In the genomic region with DNA sequence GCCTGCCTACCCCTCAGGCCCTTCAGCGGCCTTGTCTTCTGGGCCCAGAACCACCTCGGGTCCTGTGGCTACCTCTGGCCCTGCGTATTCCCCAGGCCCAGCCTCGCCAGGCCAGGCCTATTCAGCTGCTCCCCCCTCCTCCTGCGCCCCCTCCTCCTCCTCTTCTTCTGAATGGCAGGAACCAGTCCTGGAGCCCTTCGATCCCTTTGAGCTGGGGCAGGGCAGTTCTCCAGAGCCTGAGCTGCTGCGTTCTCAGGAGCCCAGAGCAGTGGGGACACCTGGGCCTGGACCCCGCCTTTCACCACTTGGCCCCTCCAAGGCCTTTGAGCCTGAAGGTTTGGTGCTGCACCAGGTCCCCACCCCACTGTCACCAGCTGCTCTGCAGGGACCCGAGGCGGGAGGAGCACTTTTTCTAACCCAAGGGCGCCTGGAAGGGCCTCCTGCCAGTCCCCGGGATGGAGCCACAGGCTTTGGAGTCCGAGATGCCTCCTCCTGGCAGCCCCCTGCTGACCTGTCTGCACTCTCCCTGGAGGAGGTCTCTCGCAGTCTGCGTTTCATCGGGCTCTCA, we compare ENCODE assay signal across 19 cellular contexts. TPM values are rescaled to one million over a fixed set of nuclear protein-coding genes. Genes with fewer than 3 reads are reported as not detected.
A peak's percentile ranks its signal among the peaks of the same experiment; 100 is the strongest.
DNase-seq lines count a peak whose midpoint lies in the region; ATAC-seq, FAIRE-seq and TF ChIP-seq lines count a peak whose summit lies in the region.
"Had no signal": no experiment of that assay in that cellular context is flagged by ENCODE, and none has a peak within 500 bp of the region (broad histone marks: within the 10 kb centered on the region; RNA-seq: fewer than 3 reads in every experiment).

No MANE protein-coding gene starts in this region.

- 73% methylated on average over 13 of the region's 16 CpGs for WGBS in HepG2 (ENCODE audit: low lambda C conversion rate)
- whole genome bisulfite sequencing in right lobe of liver (ENCODE audit: insufficient coverage, low coverage, low lambda C conversion rate, missing lambda C conversion rate), result 93% methylated on average over 6 of the region's 16 CpGs

- TF ChIP-seq RAD21 in HepG2 (CRISPR knock-in tag; IDR thresholded peaks at IDR 0.05), result no peak

- POLR2A ChIA-PET in HepG2 (lab: Yijun Ruan, JAX), result no interaction called here
- POLR2A ChIA-PET in GM10248 (lab: Yijun Ruan, JAX), result no interaction called here

- CTCF ChIA-PET in HepG2 (lab: Yijun Ruan, JAX; ENCODE audit: low intra/inter-chr PET ratio, low total read pairs) (no interaction called here), GM10248 (lab: Yijun Ruan, JAX) (interaction anchor here (0.8 to 1.2 kb wide), 3 partner anchors 12 to 16 kb away, joined by 3 to 6 read pairs (median 3); no protein-coding TSS in a partner anchor)

- peaks cover 3% of the 10 kb centered on the region for H3K4me1 ChIP-seq in HepG2 (ENCODE audit: insufficient read depth, low read length)
- peaks cover 0 to 3% (median 0%) of the 10 kb centered on the region in 4 donors for H3K4me1 ChIP-seq in right lobe of liver

- TF ChIP-seq EP300 in HepG2 (IDR thresholded peaks at IDR 0.05; ENCODE audit: low read depth in 2 of 2, low read length in 2 of 2) (no peak), HepG2 (CRISPR knock-in tag; IDR thresholded peaks at IDR 0.05; ENCODE audit: borderline replicate concordance) (no peak)

- H3K4me3 ChIP-seq in HepG2 (replicated peaks in 1 of 3; ENCODE audit: insufficient read depth in 1 of 3, low read depth in 2 of 3, low read length in 3 of 3) (no peak overlapping the region), right lobe of liver (no peak overlapping the region)

- intact Hi-C loops in HepG2 (cut with micrococcal nuclease; ENCODE audit: unreplicated experiment), result no loop called here
- intact Hi-C loops in right lobe of liver (cut with DNase I), result no loop called here
- intact Hi-C loops in activated T-helper 1 cell treated with anti-CD3 and anti-CD28 coated beads, Interleukin-12 subunit alpha, Interleukin-12 subunit beta, Interleukin-2, Interleukin-4 antibody, amounts not matched to agents 30 ng/mL and 10 ng/mL and 1 ng/mL, durations not matched to agents 14 hours and 24 hours and 36 hours (cut with micrococcal nuclease), result no loop called here

- H3K9ac ChIP-seq in HepG2 (ENCODE audit: insufficient read depth, low read depth, low read length), result no peak overlapping the region

- TF ChIP-seq CTCF in HepG2 (CRISPR knock-in tag; IDR thresholded peaks at IDR 0.05), result no peak
- TF ChIP-seq CTCF in right lobe of liver (IDR thresholded peaks at IDR 0.05), result no peak
- TF ChIP-seq CTCF in GM10248 (IDR thresholded peaks at IDR 0.05; ENCODE audit: control extremely low read depth, extremely low read depth, low read depth, missing control alignments), result no peak
- no peak for TF ChIP-seq CTCF in chondrocyte (IDR thresholded peaks at IDR 0.05)

- FAIRE-seq in HepG2 (lab: Jason Lieb, UNC), result no peak
- FAIRE-seq: D721Med, H1, HTR-8/SVneo had no signal

- H3K36me3 Mint-ChIP-seq in activated T-helper 1 cell treated with anti-CD3 and anti-CD28 coated beads, Interleukin-12 subunit alpha, Interleukin-12 subunit beta, Interleukin-2, Interleukin-4 antibody, amounts not matched to agents 30 ng/mL and 10 ng/mL and 1 ng/mL, durations not matched to agents 14 hours and 24 hours and 36 hours (ENCODE audit: low read depth), result peaks cover 12% of the 10 kb centered on the region
- peaks cover 7% of the 10 kb centered on the region for H3K36me3 Mint-ChIP-seq in chondrocyte (ENCODE audit: low read depth)

- H3K79me2 ChIP-seq in HepG2 (ENCODE audit: insufficient read depth, low read length), result no peaks in the 10 kb centered on the region

- no peak overlapping the region for H3K4me2 ChIP-seq in HepG2 (ENCODE audit: low read depth, low read length)

- ATAC-seq in HepG2, result peak; percentile 12
- ATAC-seq in right lobe of liver, result no peak
- ATAC-seq in HG03565 (IDR thresholded peaks at IDR 0.05; ENCODE audit: unreplicated experiment), result no peak
- ATAC-seq: CD8-positive, alpha-beta T cell; HCT116 had no signal

- no peaks in the 10 kb centered on the region for H3K9me3 Mint-ChIP-seq in activated T-helper 1 cell treated with anti-CD3 and anti-CD28 coated beads, Interleukin-12 subunit alpha, Interleukin-12 subunit beta, Interleukin-2, Interleukin-4 antibody, amounts not matched to agents 30 ng/mL and 10 ng/mL and 1 ng/mL, durations not matched to agents 14 hours and 24 hours and 36 hours
- H3K9me3 Mint-ChIP-seq in chondrocyte (ENCODE audit: low read depth), result no peaks in the 10 kb centered on the region
- H3K9me3 Mint-ChIP-seq: CD8-positive, alpha-beta T cell had no signal

- H4K20me1 ChIP-seq in HepG2 (ENCODE audit: insufficient read depth, low read length), result no peaks in the 10 kb centered on the region

- no peak for TF ChIP-seq POLR2A in HepG2 (IDR thresholded peaks at IDR 0.05; ENCODE audit: insufficient read depth in 1 of 2, low read depth in 2 of 2, low read length in 2 of 2)
- TF ChIP-seq POLR2A in right lobe of liver (IDR thresholded peaks at IDR 0.05), result no peak

- DNase-seq in HepG2 (ENCODE audit: low spot score), result no peak
- no peak for DNase-seq in right lobe of liver
- no peak for DNase-seq in activated T-helper 1 cell treated with anti-CD3 and anti-CD28 coated beads, Interleukin-12 subunit alpha, Interleukin-12 subunit beta, Interleukin-2, Interleukin-4 antibody, amounts not matched to agents 30 ng/mL and 10 ng/mL and 1 ng/mL, durations not matched to agents 14 hours and 24 hours and 36 hours (ENCODE audit: low spot score)
- DNase-seq in mesenteric fat pad (ENCODE audit: low spot score), result peak; percentile 72
- no peak for DNase-seq in GM10248 (ENCODE audit: extremely low spot score)
- no peak for DNase-seq in chondrocyte (ENCODE audit: low spot score)
- DNase-seq: ACHN; C1 segment of cervical spinal cord; CD8-positive, alpha-beta T cell; COR-L47; DMS153; DND-41; GDM1 had no signal

- no TSS peak for BruUV-seq in HepG2 (replicated peaks; lab: Mats Ljungman, UMichigan)

- peaks cover 4% of the 10 kb centered on the region for H3K27me3 Mint-ChIP-seq in activated T-helper 1 cell treated with anti-CD3 and anti-CD28 coated beads, Interleukin-12 subunit alpha, Interleukin-12 subunit beta, Interleukin-2, Interleukin-4 antibody, amounts not matched to agents 30 ng/mL and 10 ng/mL and 1 ng/mL, durations not matched to agents 14 hours and 24 hours and 36 hours (ENCODE audit: insufficient read depth)
- no peaks in the 10 kb centered on the region for H3K27me3 Mint-ChIP-seq in chondrocyte (ENCODE audit: low read depth)

- H3K36me3 ChIP-seq in HepG2 (replicated peaks in 1 of 2; ENCODE audit: control insufficient read depth in 1 of 2, insufficient read depth in 2 of 2, low read length in 2 of 2), result peaks cover 5 to 19% of the 10 kb centered on the region in 2 experiments
- peaks cover 0 to 15% (median 6%) of the 10 kb centered on the region in 4 donors for H3K36me3 ChIP-seq in right lobe of liver

- no peak overlapping the region for H3K27ac Mint-ChIP-seq in activated T-helper 1 cell treated with anti-CD3 and anti-CD28 coated beads, Interleukin-12 subunit alpha, Interleukin-12 subunit beta, Interleukin-2, Interleukin-4 antibody, amounts not matched to agents 30 ng/mL and 10 ng/mL and 1 ng/mL, durations not matched to agents 14 hours and 24 hours and 36 hours
- H3K27ac Mint-ChIP-seq in chondrocyte (ENCODE audit: unreplicated experiment), result no peak overlapping the region

- peaks cover 2 to 3% of the 10 kb centered on the region in 2 experiments; a peak in 1 of 5 replicates for H3K27me3 ChIP-seq in HepG2 (ENCODE audit: control insufficient read depth in 1 of 2, insufficient read depth in 2 of 2, low read length in 2 of 2)
- no peaks in the 10 kb centered on the region for H3K27me3 ChIP-seq in right lobe of liver

- peaks cover 8% of the 10 kb centered on the region for H3K4me1 Mint-ChIP-seq in activated T-helper 1 cell treated with anti-CD3 and anti-CD28 coated beads, Interleukin-12 subunit alpha, Interleukin-12 subunit beta, Interleukin-2, Interleukin-4 antibody, amounts not matched to agents 30 ng/mL and 10 ng/mL and 1 ng/mL, durations not matched to agents 14 hours and 24 hours and 36 hours (ENCODE audit: low read depth)
- peaks cover 13% of the 10 kb centered on the region for H3K4me1 Mint-ChIP-seq in chondrocyte (ENCODE audit: low read depth)

- H3K4me3 Mint-ChIP-seq in activated T-helper 1 cell treated with anti-CD3 and anti-CD28 coated beads, Interleukin-12 subunit alpha, Interleukin-12 subunit beta, Interleukin-2, Interleukin-4 antibody, amounts not matched to agents 30 ng/mL and 10 ng/mL and 1 ng/mL, durations not matched to agents 14 hours and 24 hours and 36 hours, result peak overlapping the region; percentile 26
- no peak overlapping the region for H3K4me3 Mint-ChIP-seq in chondrocyte (ENCODE audit: unreplicated experiment)

- H2AFZ ChIP-seq in HepG2 (ENCODE audit: low read length), result no peak overlapping the region

- H3K27ac ChIP-seq in HepG2 (ENCODE audit: extremely low read length, insufficient read depth, low read length), result no peak overlapping the region
- no peak overlapping the region for H3K27ac ChIP-seq in right lobe of liver
- H3K27ac ChIP-seq in temporal lobe (ENCODE audit: low read depth, low read length), result peak overlapping the region; percentile 9

- H3K9me3 ChIP-seq in HepG2 (ENCODE audit: low read length) (no peaks in the 10 kb centered on the region), right lobe of liver (no peaks in the 10 kb centered on the region)

- in situ Hi-C loops in HepG2 (cut with HindIII; ENCODE audit: extremely low pct_ligation_motif_present, low pct_unique_long_range_greater_than_20kb), result no loop called here

RNA-seq across cellular contexts. Expression of gene GAREM2, which starts 14.7 kb away (rescaled TPM):
- total RNA-seq in HepG2 (2016; rRNA removed; fragmentation: Illumina TruSeq; extraction: Trizol) (0.31 and 0.38 TPM in 2 replicates), right lobe of liver (under 1 TPM in 5 of 6 experiments, not detected in 1; 0.11 to 0.34 (median 0.20) TPM), mesenteric fat pad (6.8 TPM), temporal lobe (10.6 TPM), chondrocyte (6.5 to 22.6 TPM (median 19.1 TPM) in 3 replicates)
- total RNA-seq in HepG2 (2016; cell fraction: cytosol; rRNA removed; fragmentation: Illumina TruSeq; extraction: Trizol; ENCODE audit: low read depth), result 0.10 and 0.18 TPM in 2 replicates
- total RNA-seq in HepG2 (2016; cell fraction: insoluble cytoplasmic fraction; rRNA removed; fragmentation: Illumina TruSeq; extraction: Trizol), result 0.35 and 0.36 TPM in 2 replicates
- total RNA-seq in HepG2 (2016; cell fraction: membrane; rRNA removed; fragmentation: Illumina TruSeq; extraction: Trizol), result 0.55 and 0.62 TPM in 2 replicates
- 0.28 and 0.94 TPM in 2 replicates for total RNA-seq in HepG2 (2016; cell fraction: nucleus; rRNA removed; fragmentation: Illumina TruSeq; extraction: Trizol)
- polyA plus RNA-seq in HepG2 (2011; rRNA removed), result 0.29 and 0.37 TPM in 2 replicates
- polyA plus RNA-seq in HepG2 (2011; cell fraction: cytosol; rRNA removed), result 0.25 and 0.29 TPM in 2 replicates
- polyA plus RNA-seq in HepG2 (2011; cell fraction: nucleus; rRNA removed), result 0.54 and 0.56 TPM in 2 replicates
- 0.31 and 0.47 TPM in 2 replicates for polyA plus RNA-seq in HepG2 (2012)
- polyA plus RNA-seq in HepG2 (2016; cell fraction: cytosol; fragmentation: Illumina TruSeq; extraction: Trizol; ENCODE audit: low read depth), result 0.35 and 0.49 TPM in 2 replicates
- polyA plus RNA-seq in HepG2 (2016; cell fraction: insoluble cytoplasmic fraction; fragmentation: Illumina TruSeq; extraction: Trizol; ENCODE audit: low read depth), result 0.88 and 1.2 TPM in 2 replicates
- polyA plus RNA-seq in HepG2 (2016; cell fraction: membrane; fragmentation: Illumina TruSeq; extraction: Trizol; ENCODE audit: low read depth), result 0.48 and 0.61 TPM in 2 replicates
- 0.59 and 1.1 TPM in 2 replicates for polyA plus RNA-seq in HepG2 (2016; cell fraction: nucleus; fragmentation: Illumina TruSeq; extraction: Trizol; ENCODE audit: insufficient read depth, low read depth)
- polyA minus RNA-seq in HepG2 (2011; rRNA and poly(A)+ RNA removed; ENCODE audit: low replicate concordance), result 1.0 TPM in 1 of 2 replicates, not detected in the other
- polyA minus RNA-seq in HepG2 (2011; cell fraction: cytosol; rRNA and poly(A)+ RNA removed), result 0.35 and 1.1 TPM in 2 replicates
- polyA minus RNA-seq in HepG2 (2011; cell fraction: nucleus; rRNA and poly(A)+ RNA removed), result 0.25 and 0.26 TPM in 2 replicates
- 6.1 and 7.4 TPM in 2 replicates for total RNA-seq in activated T-helper 1 cell treated with anti-CD3 and anti-CD28 coated beads, Interleukin-12 subunit alpha, Interleukin-12 subunit beta, Interleukin-2, Interleukin-4 antibody, amounts not matched to agents 30 ng/mL and 10 ng/mL and 1 ng/mL, durations not matched to agents 14 hours and 24 hours and 36 hours

RNA-seq across cellular contexts. Expression of gene HADHA, which starts 56.8 kb away (rescaled TPM):
- total RNA-seq in HepG2 (2016; rRNA removed; fragmentation: Illumina TruSeq; extraction: Trizol) (270 and 385 TPM in 2 replicates), right lobe of liver (100 to 1,000 TPM; 115 to 246 (median 160) TPM), mesenteric fat pad (220 TPM), temporal lobe (66.6 TPM), chondrocyte (98.0 to 119 TPM (median 103 TPM) in 3 replicates)
- 28.5 and 37.3 TPM in 2 replicates for total RNA-seq in HepG2 (2016; cell fraction: cytosol; rRNA removed; fragmentation: Illumina TruSeq; extraction: Trizol; ENCODE audit: low read depth)
- 269 and 366 TPM in 2 replicates for total RNA-seq in HepG2 (2016; cell fraction: insoluble cytoplasmic fraction; rRNA removed; fragmentation: Illumina TruSeq; extraction: Trizol)
- total RNA-seq in HepG2 (2016; cell fraction: membrane; rRNA removed; fragmentation: Illumina TruSeq; extraction: Trizol), result 91.6 and 115 TPM in 2 replicates
- 133 TPM in 2 replicates for total RNA-seq in HepG2 (2016; cell fraction: nucleus; rRNA removed; fragmentation: Illumina TruSeq; extraction: Trizol)
- polyA plus RNA-seq in HepG2 (2011; rRNA removed), result 101 and 102 TPM in 2 replicates
- polyA plus RNA-seq in HepG2 (2011; cell fraction: cytosol; rRNA removed), result 101 and 123 TPM in 2 replicates
- polyA plus RNA-seq in HepG2 (2011; cell fraction: nucleus; rRNA removed), result 35.5 and 47.7 TPM in 2 replicates
- 178 and 209 TPM in 2 replicates for polyA plus RNA-seq in HepG2 (2012)
- 28.3 and 35.5 TPM in 2 replicates for polyA plus RNA-seq in HepG2 (2016; cell fraction: cytosol; fragmentation: Illumina TruSeq; extraction: Trizol; ENCODE audit: low read depth)
- 311 and 319 TPM in 2 replicates for polyA plus RNA-seq in HepG2 (2016; cell fraction: insoluble cytoplasmic fraction; fragmentation: Illumina TruSeq; extraction: Trizol; ENCODE audit: low read depth)
- 67.7 and 83.6 TPM in 2 replicates for polyA plus RNA-seq in HepG2 (2016; cell fraction: membrane; fragmentation: Illumina TruSeq; extraction: Trizol; ENCODE audit: low read depth)
- 138 and 139 TPM in 2 replicates for polyA plus RNA-seq in HepG2 (2016; cell fraction: nucleus; fragmentation: Illumina TruSeq; extraction: Trizol; ENCODE audit: insufficient read depth, low read depth)
- polyA minus RNA-seq in HepG2 (2011; rRNA and poly(A)+ RNA removed; ENCODE audit: low replicate concordance), result 135 and 171 TPM in 2 replicates
- 120 and 132 TPM in 2 replicates for polyA minus RNA-seq in HepG2 (2011; cell fraction: cytosol; rRNA and poly(A)+ RNA removed)
- 57.7 and 75.8 TPM in 2 replicates for polyA minus RNA-seq in HepG2 (2011; cell fraction: nucleus; rRNA and poly(A)+ RNA removed)
- total RNA-seq in activated T-helper 1 cell treated with anti-CD3 and anti-CD28 coated beads, Interleukin-12 subunit alpha, Interleukin-12 subunit beta, Interleukin-2, Interleukin-4 antibody, amounts not matched to agents 30 ng/mL and 10 ng/mL and 1 ng/mL, durations not matched to agents 14 hours and 24 hours and 36 hours, result 96.8 and 99.9 TPM in 2 replicates

RNA-seq across cellular contexts. Expression of gene HADHB, which starts 57.1 kb away (rescaled TPM):
- total RNA-seq in HepG2 (2016; rRNA removed; fragmentation: Illumina TruSeq; extraction: Trizol), result 238 and 304 TPM in 2 replicates
- 27.8 and 28.9 TPM in 2 replicates for total RNA-seq in HepG2 (2016; cell fraction: cytosol; rRNA removed; fragmentation: Illumina TruSeq; extraction: Trizol; ENCODE audit: low read depth)
- total RNA-seq in HepG2 (2016; cell fraction: insoluble cytoplasmic fraction; rRNA removed; fragmentation: Illumina TruSeq; extraction: Trizol), result 239 and 297 TPM in 2 replicates
- total RNA-seq in HepG2 (2016; cell fraction: membrane; rRNA removed; fragmentation: Illumina TruSeq; extraction: Trizol), result 45.3 and 49.2 TPM in 2 replicates
- 107 and 123 TPM in 2 replicates for total RNA-seq in HepG2 (2016; cell fraction: nucleus; rRNA removed; fragmentation: Illumina TruSeq; extraction: Trizol)
- 97.1 and 112 TPM in 2 replicates for polyA plus RNA-seq in HepG2 (2011; rRNA removed)
- polyA plus RNA-seq in HepG2 (2011; cell fraction: cytosol; rRNA removed), result 101 and 128 TPM in 2 replicates
- 35.3 and 43.0 TPM in 2 replicates for polyA plus RNA-seq in HepG2 (2011; cell fraction: nucleus; rRNA removed)
- 78.1 and 124 TPM in 2 replicates for polyA plus RNA-seq in HepG2 (2012)
- 19.4 and 19.7 TPM in 2 replicates for polyA plus RNA-seq in HepG2 (2016; cell fraction: cytosol; fragmentation: Illumina TruSeq; extraction: Trizol; ENCODE audit: low read depth)
- polyA plus RNA-seq in HepG2 (2016; cell fraction: insoluble cytoplasmic fraction; fragmentation: Illumina TruSeq; extraction: Trizol; ENCODE audit: low read depth), result 261 and 264 TPM in 2 replicates
- polyA plus RNA-seq in HepG2 (2016; cell fraction: membrane; fragmentation: Illumina TruSeq; extraction: Trizol; ENCODE audit: low read depth), result 31.8 and 34.9 TPM in 2 replicates
- 130 and 134 TPM in 2 replicates for polyA plus RNA-seq in HepG2 (2016; cell fraction: nucleus; fragmentation: Illumina TruSeq; extraction: Trizol; ENCODE audit: insufficient read depth, low read depth)
- polyA minus RNA-seq in HepG2 (2011; rRNA and poly(A)+ RNA removed; ENCODE audit: low replicate concordance), result 138 and 239 TPM in 2 replicates
- 86.5 and 95.1 TPM in 2 replicates for polyA minus RNA-seq in HepG2 (2011; cell fraction: cytosol; rRNA and poly(A)+ RNA removed)
- 71.3 and 79.6 TPM in 2 replicates for polyA minus RNA-seq in HepG2 (2011; cell fraction: nucleus; rRNA and poly(A)+ RNA removed)
- total RNA-seq in right lobe of liver, result 100 to 1,000 TPM; 129 to 295 (median 219) TPM
- 78.8 and 78.9 TPM in 2 replicates for total RNA-seq in activated T-helper 1 cell treated with anti-CD3 and anti-CD28 coated beads, Interleukin-12 subunit alpha, Interleukin-12 subunit beta, Interleukin-2, Interleukin-4 antibody, amounts not matched to agents 30 ng/mL and 10 ng/mL and 1 ng/mL, durations not matched to agents 14 hours and 24 hours and 36 hours
- 224 TPM for total RNA-seq in mesenteric fat pad
- total RNA-seq in temporal lobe, result 33.7 TPM
- 85.0 to 96.8 TPM (median 89.1 TPM) in 3 replicates for total RNA-seq in chondrocyte
